Comparison of ENCODE assay signal across 33 cellular contexts in genomic region chr6:162478191-162478642, GRCh38.
DNase-seq lines count a peak whose midpoint lies in the region; ATAC-seq, FAIRE-seq and TF ChIP-seq lines count a peak whose summit lies in the region.
"Had no signal": no experiment of that assay in that cellular context is flagged by ENCODE, and none has a peak within 500 bp of the region (broad histone marks: within the 10 kb centered on the region; RNA-seq: fewer than 3 reads in every experiment).

No MANE protein-coding gene starts in this region.

- H3K4me2 ChIP-seq in HepG2 (ENCODE audit: low read depth, low read length) = peak overlapping the region; percentile 19; the same call in 1 of the 2 replicates

- no peak for TF ChIP-seq POLR2A in HepG2 (IDR thresholded peaks at IDR 0.05; ENCODE audit: insufficient read depth in 1 of 2, low read depth in 2 of 2, low read length in 2 of 2)
- TF ChIP-seq POLR2A in right lobe of liver (IDR thresholded peaks at IDR 0.05) = no peak

- POLR2A ChIA-PET in HepG2 (lab: Yijun Ruan, JAX) = no interaction called here

- peak; percentile 13 for DNase-seq in HepG2 (ENCODE audit: low spot score)
- DNase-seq in right lobe of liver = no peak
- peak; percentile 94 for DNase-seq in NCI-H146 (lab: John Stamatoyannopoulos, UW)
- no peak for DNase-seq in right atrium auricular region (ENCODE audit: low spot score)
- DNase-seq in activated CD4-positive, alpha-beta T cell treated with anti-CD3 and anti-CD28 coated beads for 1 hour = no peak
- no peak for DNase-seq in RCC 7860 (ENCODE audit: low spot score)
- DNase-seq in glutamatergic neuron = no peak
- DNase-seq: ACHN; activated B cell treated with CpG ODN at 0.5 μM for 24 hours; activated CD4-positive, alpha-beta T cell treated with anti-CD3 and anti-CD28 coated beads, Interleukin-2, amount 50 U/mL, for 48 hours; activated CD8-positive, alpha-beta memory T cell treated with anti-CD3 and anti-CD28 coated beads, Interleukin-2, amount 50 U/mL, for 48 hours; aorta; caudate nucleus; COR-L47; DND-41; endodermal cell; gastrocnemius medialis; hypothalamus; lower lobe of right lung; NCI-H187 treated with DMSO at 0.1 percent for 48 hours; NCI-H345; stimulated activated CD4-positive, alpha-beta T cell treated with anti-CD3 and anti-CD28 coated beads, Interleukin-4, amount 100 ng/mL, for 4 hours; stimulated activated naive CD4-positive, alpha-beta T cell treated with Interleukin-2 at 50 U/mL for 16 hours; thyroid gland had no signal

- intact Hi-C loops in HepG2 (cut with micrococcal nuclease; ENCODE audit: unreplicated experiment) = no loop called here
- intact Hi-C loops in right lobe of liver (cut with DNase I) = no loop called here

- no peak for TF ChIP-seq RAD21 in HepG2 (CRISPR knock-in tag; IDR thresholded peaks at IDR 0.05)

- no peak overlapping the region for H3K4me3 Mint-ChIP-seq in glutamatergic neuron (ENCODE audit: unreplicated experiment)
- H3K4me3 Mint-ChIP-seq: activated B cell treated with CpG ODN at 0.5 μM for 24 hours; activated T-helper 17 cell treated with anti-CD3 and anti-CD28 coated beads, Interleukin-2, amount 50 U/mL, for 72 hours; endodermal cell; natural killer cell treated with Interleukin-12 subunit alpha and Interleukin-12 subunit beta and Interleukin-15 and Interleukin-18, amount 100 ng/mL, for 72 hours; T-helper 2 cell treated with Interferon-gamma antibody and Interleukin-4, amounts not matched to agents 5 μg/mL and 100 μg/mL, for 36 hours had no signal

- ATAC-seq in HepG2 (peak; percentile 91), right lobe of liver (no peak), HG02870 (IDR thresholded peaks at IDR 0.05; ENCODE audit: unreplicated experiment) (no peak)
- ATAC-seq: activated naive CD4-positive, alpha-beta T cell treated with anti-CD3 and anti-CD28 coated beads, Interleukin-2, amount 50 U/mL, for 72 hours; activated T-helper 17 cell treated with anti-CD3 and anti-CD28 coated beads, Interleukin-2, amount 50 U/mL, for 72 hours; gastrocnemius medialis; lower lobe of right lung; natural killer cell treated with Interleukin-12 subunit alpha and Interleukin-12 subunit beta and Interleukin-15 and Interleukin-18, amount 100 ng/mL, for 72 hours; sciatic nerve had no signal

- CTCF ChIA-PET in HepG2 (lab: Yijun Ruan, JAX; ENCODE audit: low intra/inter-chr PET ratio, low total read pairs) = no interaction called here

- no TSS peak for BruUV-seq in HepG2 (replicated peaks; lab: Mats Ljungman, UMichigan)

- no peaks in the 10 kb centered on the region for H3K27me3 Mint-ChIP-seq in glutamatergic neuron (ENCODE audit: unreplicated experiment)
- H3K27me3 Mint-ChIP-seq: activated B cell treated with CpG ODN at 0.5 μM for 24 hours; activated T-helper 17 cell treated with anti-CD3 and anti-CD28 coated beads, Interleukin-2, amount 50 U/mL, for 72 hours; natural killer cell treated with Interleukin-12 subunit alpha and Interleukin-12 subunit beta and Interleukin-15 and Interleukin-18, amount 100 ng/mL, for 72 hours had no signal

- H3K36me3 ChIP-seq in HepG2 (replicated peaks in 1 of 2; ENCODE audit: control insufficient read depth in 1 of 2, insufficient read depth in 2 of 2, low read length in 2 of 2) (no peaks in the 10 kb centered on the region), right lobe of liver (no peaks in the 10 kb centered on the region), right atrium auricular region (no peaks in the 10 kb centered on the region)
- H3K36me3 ChIP-seq: gastrocnemius medialis, lower lobe of right lung, thyroid gland had no signal

- H3K4me3 ChIP-seq in HepG2 (replicated peaks in 1 of 3; ENCODE audit: insufficient read depth in 1 of 3, low read depth in 2 of 3, low read length in 3 of 3) = no peak overlapping the region
- H3K4me3 ChIP-seq in right lobe of liver = no peak overlapping the region
- no peak overlapping the region for H3K4me3 ChIP-seq in right atrium auricular region
- H3K4me3 ChIP-seq: gastrocnemius medialis, lower lobe of right lung, thyroid gland had no signal

- 4% methylated on average over 7 of the region's 7 CpGs for WGBS in HepG2 (ENCODE audit: low lambda C conversion rate)
- WGBS in right lobe of liver (ENCODE audit: insufficient coverage, low coverage, low lambda C conversion rate, missing lambda C conversion rate) = 86% methylated on average over 7 of the region's 7 CpGs

- no peaks in the 10 kb centered on the region for H3K27me3 ChIP-seq in HepG2 (ENCODE audit: control insufficient read depth in 1 of 2, insufficient read depth in 2 of 2, low read length in 2 of 2)
- H3K27me3 ChIP-seq in right lobe of liver = no peaks in the 10 kb centered on the region
- H3K27me3 ChIP-seq in right atrium auricular region = no peaks in the 10 kb centered on the region
- H3K27me3 ChIP-seq: gastrocnemius medialis, thyroid gland had no signal

- no peak overlapping the region for H3K27ac Mint-ChIP-seq in glutamatergic neuron (ENCODE audit: unreplicated experiment)
- H3K27ac Mint-ChIP-seq: activated B cell treated with CpG ODN at 0.5 μM for 24 hours; activated naive CD4-positive, alpha-beta T cell treated with anti-CD3 and anti-CD28 coated beads, Interleukin-2, amount 50 U/mL, for 72 hours; activated T-helper 17 cell treated with anti-CD3 and anti-CD28 coated beads, Interleukin-2, amount 50 U/mL, for 72 hours; endodermal cell; natural killer cell treated with Interleukin-12 subunit alpha and Interleukin-12 subunit beta and Interleukin-15 and Interleukin-18, amount 100 ng/mL, for 72 hours; T-helper 2 cell treated with Interferon-gamma antibody and Interleukin-4, amounts not matched to agents 5 μg/mL and 100 μg/mL, for 36 hours had no signal

- H3K4me1 ChIP-seq in HepG2 (ENCODE audit: insufficient read depth, low read length) (peaks cover 12% of the 10 kb centered on the region), right lobe of liver (no peaks in the 10 kb centered on the region), right atrium auricular region (peaks cover 0 to 12% of the 10 kb centered on the region in 2 donors)
- H3K4me1 ChIP-seq: gastrocnemius medialis, lower lobe of right lung, thyroid gland had no signal

- FAIRE-seq in HepG2 (lab: Jason Lieb, UNC) = no peak
- no peak for FAIRE-seq in RCC 7860 (lab: Jason Lieb, UNC)
- FAIRE-seq: GM12891 had no signal

- no peaks in the 10 kb centered on the region for H3K9me3 Mint-ChIP-seq in glutamatergic neuron (ENCODE audit: unreplicated experiment)
- H3K9me3 Mint-ChIP-seq: activated T-helper 17 cell treated with anti-CD3 and anti-CD28 coated beads, Interleukin-2, amount 50 U/mL, for 72 hours; endodermal cell had no signal

- in situ Hi-C loops in HepG2 (cut with HindIII; ENCODE audit: extremely low pct_ligation_motif_present, low pct_unique_long_range_greater_than_20kb) = no loop called here

- H3K79me2 ChIP-seq in HepG2 (ENCODE audit: insufficient read depth, low read length) = no peaks in the 10 kb centered on the region

- H2AFZ ChIP-seq in HepG2 (ENCODE audit: low read length) = no peak overlapping the region

- H3K27ac ChIP-seq in HepG2 (ENCODE audit: extremely low read length, insufficient read depth, low read length) = no peak overlapping the region
- no peak overlapping the region for H3K27ac ChIP-seq in right lobe of liver
- H3K27ac ChIP-seq in right atrium auricular region = peak overlapping the region; percentile 48 to 54
- H3K27ac ChIP-seq: gastrocnemius medialis, HL-60, lower lobe of right lung, RWPE1, thyroid gland had no signal

- H4K20me1 ChIP-seq in HepG2 (ENCODE audit: insufficient read depth, low read length) = no peaks in the 10 kb centered on the region

- no peaks in the 10 kb centered on the region for H3K9me3 ChIP-seq in HepG2 (ENCODE audit: low read length)
- H3K9me3 ChIP-seq in right lobe of liver = no peaks in the 10 kb centered on the region
- no peaks in the 10 kb centered on the region for H3K9me3 ChIP-seq in right atrium auricular region
- H3K9me3 ChIP-seq: gastrocnemius medialis, lower lobe of right lung, thyroid gland had no signal

- no peaks in the 10 kb centered on the region for H3K36me3 Mint-ChIP-seq in glutamatergic neuron (ENCODE audit: unreplicated experiment)
- H3K36me3 Mint-ChIP-seq: activated naive CD4-positive, alpha-beta T cell treated with anti-CD3 and anti-CD28 coated beads, Interleukin-2, amount 50 U/mL, for 72 hours; natural killer cell treated with Interleukin-12 subunit alpha and Interleukin-12 subunit beta and Interleukin-15 and Interleukin-18, amount 100 ng/mL, for 72 hours had no signal

- TF ChIP-seq CTCF in HepG2 (CRISPR knock-in tag; IDR thresholded peaks at IDR 0.05) (no peak), right lobe of liver (IDR thresholded peaks at IDR 0.05) (no peak), right atrium auricular region (IDR thresholded peaks at IDR 0.05) (no peak), glutamatergic neuron (IDR thresholded peaks at IDR 0.05; ENCODE audit: partially characterized antibody, unreplicated experiment) (no peak)

- H3K4me1 Mint-ChIP-seq in glutamatergic neuron (ENCODE audit: low read depth, unreplicated experiment) = no peaks in the 10 kb centered on the region
- H3K4me1 Mint-ChIP-seq: activated B cell treated with CpG ODN at 0.5 μM for 24 hours; activated T-helper 17 cell treated with anti-CD3 and anti-CD28 coated beads, Interleukin-2, amount 50 U/mL, for 72 hours had no signal

- H3K9ac ChIP-seq in HepG2 (ENCODE audit: insufficient read depth, low read depth, low read length) = no peak overlapping the region

- no peak for TF ChIP-seq EP300 in HepG2 (IDR thresholded peaks at IDR 0.05; ENCODE audit: low read depth in 2 of 2, low read length in 2 of 2)
- TF ChIP-seq EP300 in HepG2 (CRISPR knock-in tag; IDR thresholded peaks at IDR 0.05; ENCODE audit: borderline replicate concordance) = no peak

TF ChIP-seq in HepG2, 621 proteins besides CTCF, POLR2A, EP300 and RAD21 (continues in another document):
- TF ChIP-seq WIZ (CRISPR knock-in tag; IDR thresholded peaks at IDR 0.05) = no peak
- no peak for TF ChIP-seq ZNF770 (CRISPR knock-in tag; IDR thresholded peaks at IDR 0.05)

Comparison
In these comparisons a context has a peak if more than half of its experiments do, and no peak if none do; other contexts are left out.
1. DNase-seq: peak in HepG2 (single experiment) and NCI-H146 (single experiment); none in right lobe of liver (0 of 3), right atrium auricular region (single experiment), activated CD4-positive, alpha-beta T cell treated with anti-CD3 and anti-CD28 coated beads for 1 hour (single experiment), RCC 7860 (single experiment) and glutamatergic neuron (single experiment).
2. H3K27ac ChIP-seq: peak in right atrium auricular region (2 of 2); none in HepG2 (single experiment) and right lobe of liver (0 of 3).